ENCODE assay signal across 1 cellular context in the genomic region with DNA sequence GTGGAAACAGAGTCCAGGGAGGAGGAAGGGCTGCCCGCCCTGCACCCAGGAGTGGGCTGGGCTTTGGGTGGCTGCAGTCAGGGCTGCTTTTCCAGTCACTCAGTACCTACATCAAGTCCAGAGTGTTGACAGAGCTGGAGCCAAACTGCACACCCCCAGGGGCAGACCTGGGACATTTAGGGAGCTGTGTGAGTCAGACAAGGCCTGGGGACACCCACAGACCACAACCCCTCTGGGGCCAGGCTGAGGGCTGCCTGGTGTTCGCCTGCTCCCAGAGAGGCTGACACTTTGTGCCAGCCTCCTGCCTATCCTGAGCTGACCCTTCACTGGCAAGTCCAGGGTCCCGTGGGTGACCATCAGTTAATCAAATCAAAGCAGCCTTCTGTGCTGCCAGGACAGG.
TF ChIP-seq lines count a peak whose summit lies in the region.

No MANE protein-coding gene starts in this region.

TF ChIP-seq in H1, 55 proteins besides CTCF, POLR2A, EP300 and RAD21 (continued from another document):
- TF ChIP-seq BCL11A (IDR thresholded peaks at IDR 0.05; ENCODE audit: low read depth in 2 of 2, low read length in 2 of 2) (no peak), NANOG (IDR thresholded peaks at IDR 0.05; ENCODE audit: insufficient read depth, low read depth, low read length, poor library complexity, severe bottlenecking) (no peak), CREB1 (IDR thresholded peaks at IDR 0.05) (no peak), TCF12 (IDR thresholded peaks at IDR 0.05; ENCODE audit: low read depth, low read length) (no peak), KDM5A (IDR thresholded peaks at IDR 0.05; ENCODE audit: low read length) (no peak)
- TF ChIP-seq, protein P1, sequence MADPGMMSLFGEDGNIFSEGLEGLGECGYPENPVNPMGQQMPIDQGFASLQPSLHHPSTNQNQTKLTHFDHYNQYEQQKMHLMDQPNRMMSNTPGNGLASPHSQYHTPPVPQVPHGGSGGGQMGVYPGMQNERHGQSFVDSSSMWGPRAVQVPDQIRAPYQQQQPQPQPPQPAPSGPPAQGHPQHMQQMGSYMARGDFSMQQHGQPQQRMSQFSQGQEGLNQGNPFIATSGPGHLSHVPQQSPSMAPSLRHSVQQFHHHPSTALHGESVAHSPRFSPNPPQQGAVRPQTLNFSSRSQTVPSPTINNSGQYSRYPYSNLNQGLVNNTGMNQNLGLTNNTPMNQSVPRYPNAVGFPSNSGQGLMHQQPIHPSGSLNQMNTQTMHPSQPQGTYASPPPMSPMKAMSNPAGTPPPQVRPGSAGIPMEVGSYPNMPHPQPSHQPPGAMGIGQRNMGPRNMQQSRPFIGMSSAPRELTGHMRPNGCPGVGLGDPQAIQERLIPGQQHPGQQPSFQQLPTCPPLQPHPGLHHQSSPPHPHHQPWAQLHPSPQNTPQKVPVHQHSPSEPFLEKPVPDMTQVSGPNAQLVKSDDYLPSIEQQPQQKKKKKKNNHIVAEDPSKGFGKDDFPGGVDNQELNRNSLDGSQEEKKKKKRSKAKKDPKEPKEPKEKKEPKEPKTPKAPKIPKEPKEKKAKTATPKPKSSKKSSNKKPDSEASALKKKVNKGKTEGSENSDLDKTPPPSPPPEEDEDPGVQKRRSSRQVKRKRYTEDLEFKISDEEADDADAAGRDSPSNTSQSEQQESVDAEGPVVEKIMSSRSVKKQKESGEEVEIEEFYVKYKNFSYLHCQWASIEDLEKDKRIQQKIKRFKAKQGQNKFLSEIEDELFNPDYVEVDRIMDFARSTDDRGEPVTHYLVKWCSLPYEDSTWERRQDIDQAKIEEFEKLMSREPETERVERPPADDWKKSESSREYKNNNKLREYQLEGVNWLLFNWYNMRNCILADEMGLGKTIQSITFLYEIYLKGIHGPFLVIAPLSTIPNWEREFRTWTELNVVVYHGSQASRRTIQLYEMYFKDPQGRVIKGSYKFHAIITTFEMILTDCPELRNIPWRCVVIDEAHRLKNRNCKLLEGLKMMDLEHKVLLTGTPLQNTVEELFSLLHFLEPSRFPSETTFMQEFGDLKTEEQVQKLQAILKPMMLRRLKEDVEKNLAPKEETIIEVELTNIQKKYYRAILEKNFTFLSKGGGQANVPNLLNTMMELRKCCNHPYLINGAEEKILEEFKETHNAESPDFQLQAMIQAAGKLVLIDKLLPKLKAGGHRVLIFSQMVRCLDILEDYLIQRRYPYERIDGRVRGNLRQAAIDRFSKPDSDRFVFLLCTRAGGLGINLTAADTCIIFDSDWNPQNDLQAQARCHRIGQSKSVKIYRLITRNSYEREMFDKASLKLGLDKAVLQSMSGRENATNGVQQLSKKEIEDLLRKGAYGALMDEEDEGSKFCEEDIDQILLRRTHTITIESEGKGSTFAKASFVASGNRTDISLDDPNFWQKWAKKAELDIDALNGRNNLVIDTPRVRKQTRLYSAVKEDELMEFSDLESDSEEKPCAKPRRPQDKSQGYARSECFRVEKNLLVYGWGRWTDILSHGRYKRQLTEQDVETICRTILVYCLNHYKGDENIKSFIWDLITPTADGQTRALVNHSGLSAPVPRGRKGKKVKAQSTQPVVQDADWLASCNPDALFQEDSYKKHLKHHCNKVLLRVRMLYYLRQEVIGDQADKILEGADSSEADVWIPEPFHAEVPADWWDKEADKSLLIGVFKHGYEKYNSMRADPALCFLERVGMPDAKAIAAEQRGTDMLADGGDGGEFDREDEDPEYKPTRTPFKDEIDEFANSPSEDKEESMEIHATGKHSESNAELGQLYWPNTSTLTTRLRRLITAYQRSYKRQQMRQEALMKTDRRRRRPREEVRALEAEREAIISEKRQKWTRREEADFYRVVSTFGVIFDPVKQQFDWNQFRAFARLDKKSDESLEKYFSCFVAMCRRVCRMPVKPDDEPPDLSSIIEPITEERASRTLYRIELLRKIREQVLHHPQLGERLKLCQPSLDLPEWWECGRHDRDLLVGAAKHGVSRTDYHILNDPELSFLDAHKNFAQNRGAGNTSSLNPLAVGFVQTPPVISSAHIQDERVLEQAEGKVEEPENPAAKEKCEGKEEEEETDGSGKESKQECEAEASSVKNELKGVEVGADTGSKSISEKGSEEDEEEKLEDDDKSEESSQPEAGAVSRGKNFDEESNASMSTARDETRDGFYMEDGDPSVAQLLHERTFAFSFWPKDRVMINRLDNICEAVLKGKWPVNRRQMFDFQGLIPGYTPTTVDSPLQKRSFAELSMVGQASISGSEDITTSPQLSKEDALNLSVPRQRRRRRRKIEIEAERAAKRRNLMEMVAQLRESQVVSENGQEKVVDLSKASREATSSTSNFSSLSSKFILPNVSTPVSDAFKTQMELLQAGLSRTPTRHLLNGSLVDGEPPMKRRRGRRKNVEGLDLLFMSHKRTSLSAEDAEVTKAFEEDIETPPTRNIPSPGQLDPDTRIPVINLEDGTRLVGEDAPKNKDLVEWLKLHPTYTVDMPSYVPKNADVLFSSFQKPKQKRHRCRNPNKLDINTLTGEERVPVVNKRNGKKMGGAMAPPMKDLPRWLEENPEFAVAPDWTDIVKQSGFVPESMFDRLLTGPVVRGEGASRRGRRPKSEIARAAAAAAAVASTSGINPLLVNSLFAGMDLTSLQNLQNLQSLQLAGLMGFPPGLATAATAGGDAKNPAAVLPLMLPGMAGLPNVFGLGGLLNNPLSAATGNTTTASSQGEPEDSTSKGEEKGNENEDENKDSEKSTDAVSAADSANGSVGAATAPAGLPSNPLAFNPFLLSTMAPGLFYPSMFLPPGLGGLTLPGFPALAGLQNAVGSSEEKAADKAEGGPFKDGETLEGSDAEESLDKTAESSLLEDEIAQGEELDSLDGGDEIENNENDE (IDR thresholded peaks at IDR 0.05; ENCODE audit: insufficient replicate concordance, low read length): no peak
